1 cellular context compared by ENCODE assay signal in the genomic region with DNA sequence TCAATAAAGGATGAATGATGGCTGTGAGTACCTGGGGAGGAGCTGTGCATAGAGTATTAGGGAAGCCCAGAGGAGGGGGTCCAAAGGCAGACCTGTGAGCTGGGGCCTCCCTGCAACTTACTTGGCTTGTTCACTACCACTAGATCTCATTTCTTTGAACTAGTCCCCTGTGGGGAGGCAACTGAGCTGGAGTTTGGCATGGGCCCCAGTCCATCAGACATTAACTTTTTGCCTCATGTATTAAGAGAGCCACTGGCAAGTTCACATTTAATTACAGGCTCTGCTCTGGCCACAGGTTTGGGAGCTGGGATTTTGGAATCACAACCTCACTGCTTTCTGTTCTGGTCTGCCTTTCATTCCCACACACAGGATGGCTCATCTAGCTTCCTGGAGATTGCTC.
TF ChIP-seq lines count a peak whose summit lies in the region.

No MANE protein-coding gene starts in this region.

TF ChIP-seq in GM12878, 131 proteins besides CTCF, POLR2A, EP300 and RAD21 (continued from another document):
- no peak for TF ChIP-seq MLLT1 (IDR thresholded peaks at IDR 0.05)
- TF ChIP-seq ZNF217 (IDR thresholded peaks at IDR 0.05), result no peak
